1 cellular context compared by ENCODE assay signal in the genomic region with DNA sequence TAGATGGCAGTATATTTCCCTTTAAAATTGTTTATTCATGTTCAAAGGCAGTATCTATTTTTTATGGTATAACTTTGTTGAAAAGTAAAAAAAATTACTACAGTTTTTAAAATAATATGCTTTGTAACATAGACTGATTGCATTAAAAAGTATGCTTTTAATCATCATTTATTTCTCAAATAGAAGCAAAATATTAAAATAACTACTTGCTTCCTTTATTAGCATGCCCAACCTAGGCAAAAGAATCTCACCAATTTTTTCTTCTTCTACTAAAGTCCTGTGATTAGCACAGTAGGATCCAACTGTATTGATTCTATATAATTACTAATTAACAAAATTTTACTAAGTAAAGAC.
TF ChIP-seq lines count a peak whose summit lies in the region.

No MANE protein-coding gene starts in this region.

TF ChIP-seq in HepG2, 621 proteins besides CTCF, POLR2A, EP300 and RAD21 (continued from another document):
- TF ChIP-seq PAXIP1 (CRISPR knock-in tag; conservative IDR thresholded peaks at IDR 0.05) (no peak), STAG1 (CRISPR knock-in tag; IDR thresholded peaks at IDR 0.05) (no peak), HOXA5 (CRISPR knock-in tag; IDR thresholded peaks at IDR 0.05) (no peak), SRSF4 (IDR thresholded peaks at IDR 0.05; ENCODE audit: low read depth, low read length, poor library complexity, severe bottlenecking) (no peak), SUZ12 (IDR thresholded peaks at IDR 0.05; ENCODE audit: low read depth, low read length) (no peak), BCLAF1 (IDR thresholded peaks at IDR 0.05) (no peak), FOXK1 (CRISPR knock-in tag; IDR thresholded peaks at IDR 0.05; ENCODE audit: borderline replicate concordance, low read depth) (no peak), ZNF749 (CRISPR knock-in tag; IDR thresholded peaks at IDR 0.05; ENCODE audit: borderline replicate concordance) (no peak), DNMT1 (CRISPR knock-in tag; IDR thresholded peaks at IDR 0.05) (no peak), ARHGAP35 (CRISPR knock-in tag; IDR thresholded peaks at IDR 0.05; ENCODE audit: borderline replicate concordance) (no peak), NFKB2 (CRISPR knock-in tag; IDR thresholded peaks at IDR 0.05; ENCODE audit: borderline replicate concordance) (no peak), ZNF484 (CRISPR knock-in tag; IDR thresholded peaks at IDR 0.05; ENCODE audit: borderline replicate concordance, low read depth) (no peak), NFKBIZ (CRISPR knock-in tag; IDR thresholded peaks at IDR 0.05) (no peak), ZKSCAN1 (IDR thresholded peaks at IDR 0.05; ENCODE audit: low read length) (no peak), CENPX (CRISPR knock-in tag; IDR thresholded peaks at IDR 0.05) (no peak), KLF12 (CRISPR knock-in tag; IDR thresholded peaks at IDR 0.05; ENCODE audit: borderline replicate concordance) (no peak), KAT2B (IDR thresholded peaks at IDR 0.05; ENCODE audit: borderline replicate concordance, low read depth, low read length) (no peak), MED1 (CRISPR knock-in tag; IDR thresholded peaks at IDR 0.05) (no peak)
- TF ChIP-seq, protein P1, sequence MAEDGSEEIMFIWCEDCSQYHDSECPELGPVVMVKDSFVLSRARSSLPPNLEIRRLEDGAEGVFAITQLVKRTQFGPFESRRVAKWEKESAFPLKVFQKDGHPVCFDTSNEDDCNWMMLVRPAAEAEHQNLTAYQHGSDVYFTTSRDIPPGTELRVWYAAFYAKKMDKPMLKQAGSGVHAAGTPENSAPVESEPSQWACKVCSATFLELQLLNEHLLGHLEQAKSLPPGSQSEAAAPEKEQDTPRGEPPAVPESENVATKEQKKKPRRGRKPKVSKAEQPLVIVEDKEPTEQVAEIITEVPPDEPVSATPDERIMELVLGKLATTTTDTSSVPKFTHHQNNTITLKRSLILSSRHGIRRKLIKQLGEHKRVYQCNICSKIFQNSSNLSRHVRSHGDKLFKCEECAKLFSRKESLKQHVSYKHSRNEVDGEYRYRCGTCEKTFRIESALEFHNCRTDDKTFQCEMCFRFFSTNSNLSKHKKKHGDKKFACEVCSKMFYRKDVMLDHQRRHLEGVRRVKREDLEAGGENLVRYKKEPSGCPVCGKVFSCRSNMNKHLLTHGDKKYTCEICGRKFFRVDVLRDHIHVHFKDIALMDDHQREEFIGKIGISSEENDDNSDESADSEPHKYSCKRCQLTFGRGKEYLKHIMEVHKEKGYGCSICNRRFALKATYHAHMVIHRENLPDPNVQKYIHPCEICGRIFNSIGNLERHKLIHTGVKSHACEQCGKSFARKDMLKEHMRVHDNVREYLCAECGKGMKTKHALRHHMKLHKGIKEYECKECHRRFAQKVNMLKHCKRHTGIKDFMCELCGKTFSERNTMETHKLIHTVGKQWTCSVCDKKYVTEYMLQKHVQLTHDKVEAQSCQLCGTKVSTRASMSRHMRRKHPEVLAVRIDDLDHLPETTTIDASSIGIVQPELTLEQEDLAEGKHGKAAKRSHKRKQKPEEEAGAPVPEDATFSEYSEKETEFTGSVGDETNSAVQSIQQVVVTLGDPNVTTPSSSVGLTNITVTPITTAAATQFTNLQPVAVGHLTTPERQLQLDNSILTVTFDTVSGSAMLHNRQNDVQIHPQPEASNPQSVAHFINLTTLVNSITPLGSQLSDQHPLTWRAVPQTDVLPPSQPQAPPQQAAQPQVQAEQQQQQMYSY (CRISPR knock-in tag; IDR thresholded peaks at IDR 0.05), result no peak
TF ChIP-seq in HepG2: peak in this region for 0.
